ENCODE assay signal across 33 cellular contexts in genomic region chr12:104626069-104626690, GRCh38.
A peak's percentile ranks its signal among the peaks of the same experiment; 100 is the strongest.
DNase-seq lines count a peak whose midpoint lies in the region; ATAC-seq and TF ChIP-seq lines count a peak whose summit lies in the region.
"Had no signal": no experiment of that assay in that cellular context is flagged by ENCODE, and none has a peak within 500 bp of the region (broad histone marks: within the 10 kb centered on the region; RNA-seq: fewer than 3 reads in every experiment).

No MANE protein-coding gene starts in this region.

- no peak overlapping the region for H3K4ac ChIP-seq in mesenchymal stem cell (ENCODE audit: low read depth in 1 of 2, low read length in 2 of 2)

- no peak overlapping the region for H3K14ac ChIP-seq in mesenchymal stem cell (ENCODE audit: low read length in 2 of 2)

- H3K27ac ChIP-seq in ascending aorta (peak overlapping the region; percentile 6 to 77), mesenchymal stem cell (ENCODE audit: low read length, poor library complexity, severe bottlenecking) (no peak overlapping the region)
- H3K27ac ChIP-seq: heart right ventricle, PC-9, psoas muscle had no signal

- no peak overlapping the region for H4K8ac ChIP-seq in mesenchymal stem cell (ENCODE audit: low read length)

- no peak overlapping the region for H3K4me3 Mint-ChIP-seq in activated T-cell treated with anti-CD3 and anti-CD28 coated beads, Interleukin-2, amount 50 U/mL, for 24 hours
- no peak overlapping the region for H3K4me3 Mint-ChIP-seq in activated T-cell treated with anti-CD3 and anti-CD28 coated beads, Interleukin-2, amount 50 U/mL, for 4 hours
- H3K4me3 Mint-ChIP-seq in immature natural killer cell: no peak overlapping the region
- H3K4me3 Mint-ChIP-seq: activated CD4-positive, alpha-beta memory T cell treated with anti-CD3 and anti-CD28 coated beads for 36 hours; activated naive CD8-positive, alpha-beta T cell; CD4-positive, alpha-beta T cell; central memory CD8-positive, alpha-beta T cell; dendritic cell treated with granulocyte-macrophage colony-stimulating factor and Interleukin-4, amounts not matched to agents 40 ng/mL and 50 ng/mL, for 4 days; naive thymus-derived CD8-positive, alpha-beta T cell; T-helper 2 cell treated with Interferon-gamma antibody and Interleukin-4, amounts not matched to agents 5 μg/mL and 100 μg/mL, for 36 hours had no signal

- H3K36me3 Mint-ChIP-seq in activated T-cell treated with anti-CD3 and anti-CD28 coated beads, Interleukin-2, amount 50 U/mL, for 24 hours (ENCODE audit: low read depth): peaks cover 17% of the 10 kb centered on the region
- peaks cover 27% of the 10 kb centered on the region for H3K36me3 Mint-ChIP-seq in activated T-cell treated with anti-CD3 and anti-CD28 coated beads, Interleukin-2, amount 50 U/mL, for 4 hours (ENCODE audit: insufficient read depth)
- H3K36me3 Mint-ChIP-seq in immature natural killer cell: no peaks in the 10 kb centered on the region
- H3K36me3 Mint-ChIP-seq: activated CD4-positive, alpha-beta memory T cell treated with anti-CD3 and anti-CD28 coated beads for 36 hours had no signal

- H3K9me3 ChIP-seq in ascending aorta (no peaks in the 10 kb centered on the region), mesenchymal stem cell (ENCODE audit: control insufficient read depth, low read length) (no peaks in the 10 kb centered on the region)
- H3K9me3 ChIP-seq: heart right ventricle, psoas muscle had no signal

- WGBS in mesenchymal stem cell: no CpG with 5 or more reads among the region's 2 CpGs

- H3K23ac ChIP-seq in mesenchymal stem cell (ENCODE audit: low read length in 2 of 2): no peak overlapping the region

- no peak for DNase-seq in activated T-cell treated with anti-CD3 and anti-CD28 coated beads, Interleukin-2, amount 50 U/mL, for 24 hours
- DNase-seq in activated T-cell treated with anti-CD3 and anti-CD28 coated beads, Interleukin-2, amount 50 U/mL, for 4 hours: no peak
- no peak for DNase-seq in ascending aorta (ENCODE audit: low spot score in 2 of 2)
- DNase-seq in immature natural killer cell: no peak
- no peak for DNase-seq in NCI-H2196 (lab: John Stamatoyannopoulos, UW; ENCODE audit: unreplicated experiment)
- no peak for DNase-seq in mesenchymal stem cell
- DNase-seq: 8988T; activated CD4-positive, alpha-beta memory T cell treated with anti-CD3 and anti-CD28 coated beads for 36 hours; activated CD4-positive, alpha-beta T cell treated with anti-CD3 and anti-CD28 coated beads for 1 hour; activated CD8-positive, alpha-beta memory T cell treated with anti-CD3 and anti-CD28 coated beads, Interleukin-2, amount 50 U/mL, for 4 hours; CD4-positive, alpha-beta T cell; DND-41; foreskin fibroblast; heart right ventricle; kidney; midbrain; naive thymus-derived CD8-positive, alpha-beta T cell; NCI-H1930; NCI-H524 treated with DMSO at 0.1 percent for 48 hours; PC-9; psoas muscle; stimulated activated CD4-positive, alpha-beta T cell treated with anti-CD3 and anti-CD28 coated beads, Interleukin-12 subunit alpha, Interleukin-12 subunit beta, amount 100 ng/mL, for 4 hours; stimulated activated CD4-positive, alpha-beta T cell treated with anti-CD3 and anti-CD28 coated beads, Interleukin-4, amount 100 ng/mL, for 1 hour; trophoblast cell had no signal

- H2AFZ ChIP-seq in mesenchymal stem cell (ENCODE audit: low read depth, low read length): no peak overlapping the region
- H2AFZ ChIP-seq: PC-9 had no signal

- no peak overlapping the region for H2BK12ac ChIP-seq in mesenchymal stem cell (ENCODE audit: low read length in 2 of 2)

- H2BK5ac ChIP-seq in mesenchymal stem cell (ENCODE audit: low read depth, low read length, poor library complexity, severe bottlenecking): no peak overlapping the region

- H3K36me3 ChIP-seq in ascending aorta (no peaks in the 10 kb centered on the region), mesenchymal stem cell (ENCODE audit: control insufficient read depth in 1 of 2, insufficient read depth in 2 of 2, low read depth in 1 of 2, low read length in 2 of 2) (no peaks in the 10 kb centered on the region)
- H3K36me3 ChIP-seq: heart right ventricle had no signal

- H3K9ac ChIP-seq in mesenchymal stem cell (ENCODE audit: low read length): no peak overlapping the region

- H3K27me3 ChIP-seq in ascending aorta (no peaks in the 10 kb centered on the region), mesenchymal stem cell (ENCODE audit: control insufficient read depth in 1 of 2, insufficient read depth in 1 of 2, low read length in 2 of 2) (peaks cover 0 to 17% of the 10 kb centered on the region in 2 experiments)
- H3K27me3 ChIP-seq: heart right ventricle had no signal

- peaks cover 29% of the 10 kb centered on the region for H3K4me1 Mint-ChIP-seq in activated T-cell treated with anti-CD3 and anti-CD28 coated beads, Interleukin-2, amount 50 U/mL, for 24 hours (ENCODE audit: low read depth)
- peaks cover 28% of the 10 kb centered on the region for H3K4me1 Mint-ChIP-seq in activated T-cell treated with anti-CD3 and anti-CD28 coated beads, Interleukin-2, amount 50 U/mL, for 4 hours (ENCODE audit: low read depth)
- peaks cover 86 to 94% of the 10 kb centered on the region in 2 donors for H3K4me1 Mint-ChIP-seq in immature natural killer cell

- no peaks in the 10 kb centered on the region for H3K27me3 Mint-ChIP-seq in activated T-cell treated with anti-CD3 and anti-CD28 coated beads, Interleukin-2, amount 50 U/mL, for 24 hours
- no peaks in the 10 kb centered on the region for H3K27me3 Mint-ChIP-seq in activated T-cell treated with anti-CD3 and anti-CD28 coated beads, Interleukin-2, amount 50 U/mL, for 4 hours (ENCODE audit: low read depth)
- peaks cover 2 to 5% (median 4%) of the 10 kb centered on the region in 3 donors for H3K27me3 Mint-ChIP-seq in immature natural killer cell (ENCODE audit: low read depth in 3 of 3)
- H3K27me3 Mint-ChIP-seq: activated CD4-positive, alpha-beta memory T cell treated with anti-CD3 and anti-CD28 coated beads for 36 hours; activated naive CD8-positive, alpha-beta T cell; CD4-positive, alpha-beta T cell; central memory CD8-positive, alpha-beta T cell; dendritic cell treated with granulocyte-macrophage colony-stimulating factor and Interleukin-4, amounts not matched to agents 40 ng/mL and 50 ng/mL, for 4 days; naive thymus-derived CD8-positive, alpha-beta T cell had no signal

- TF ChIP-seq CTCF in ascending aorta (IDR thresholded peaks at IDR 0.05): no peak

- intact Hi-C loops in ascending aorta (cut with DNase I): loop anchor here (5.0 kb wide), 1 partner anchor 46 kb away; no protein-coding TSS in a partner anchor

- no peak overlapping the region for H2BK15ac ChIP-seq in mesenchymal stem cell (ENCODE audit: low read depth, poor library complexity, severe bottlenecking)

- H3K9me3 Mint-ChIP-seq in activated T-cell treated with anti-CD3 and anti-CD28 coated beads, Interleukin-2, amount 50 U/mL, for 24 hours: no peaks in the 10 kb centered on the region
- no peaks in the 10 kb centered on the region for H3K9me3 Mint-ChIP-seq in activated T-cell treated with anti-CD3 and anti-CD28 coated beads, Interleukin-2, amount 50 U/mL, for 4 hours
- no peaks in the 10 kb centered on the region for H3K9me3 Mint-ChIP-seq in immature natural killer cell
- H3K9me3 Mint-ChIP-seq: activated CD4-positive, alpha-beta memory T cell treated with anti-CD3 and anti-CD28 coated beads for 36 hours; CD4-positive, alpha-beta T cell; central memory CD8-positive, alpha-beta T cell; dendritic cell treated with granulocyte-macrophage colony-stimulating factor and Interleukin-4, amounts not matched to agents 40 ng/mL and 50 ng/mL, for 4 days; naive thymus-derived CD8-positive, alpha-beta T cell; T-helper 2 cell treated with Interferon-gamma antibody and Interleukin-4, amounts not matched to agents 5 μg/mL and 100 μg/mL, for 36 hours had no signal

- no peak overlapping the region for H3K18ac ChIP-seq in mesenchymal stem cell (ENCODE audit: low read depth in 1 of 2, low read length in 2 of 2)

- no peak overlapping the region for H4K91ac ChIP-seq in mesenchymal stem cell (ENCODE audit: low read length)

- H3K79me1 ChIP-seq in mesenchymal stem cell (replicated peaks; ENCODE audit: low read length, poor library complexity, severe bottlenecking): no peaks in the 10 kb centered on the region

- no peak overlapping the region for H2AK5ac ChIP-seq in mesenchymal stem cell (ENCODE audit: low read length, severe bottlenecking)

- no peak overlapping the region for H2BK120ac ChIP-seq in mesenchymal stem cell (ENCODE audit: low read depth, low read length)

- no peak overlapping the region for H3K4me2 ChIP-seq in mesenchymal stem cell (ENCODE audit: low read length, poor library complexity, severe bottlenecking)
- H3K4me2 ChIP-seq: PC-9 had no signal

- H3K27ac Mint-ChIP-seq in activated T-cell treated with anti-CD3 and anti-CD28 coated beads, Interleukin-2, amount 50 U/mL, for 24 hours: peak overlapping the region; percentile 38
- H3K27ac Mint-ChIP-seq in immature natural killer cell: peak overlapping the region in 4 of 6 donors; percentile 8 to 60 (median 28)
- H3K27ac Mint-ChIP-seq: activated CD4-positive, alpha-beta memory T cell treated with anti-CD3 and anti-CD28 coated beads for 36 hours; activated naive CD8-positive, alpha-beta T cell; CD4-positive, alpha-beta T cell had no signal

- H3K4me1 ChIP-seq in ascending aorta (peaks cover 0 to 12% of the 10 kb centered on the region in 2 donors), mesenchymal stem cell (ENCODE audit: control insufficient read depth, insufficient read depth, low read depth, low read length) (no peaks in the 10 kb centered on the region)
- H3K4me1 ChIP-seq: psoas muscle had no signal

- ATAC-seq in activated T-cell treated with anti-CD3 and anti-CD28 coated beads, Interleukin-2, amount 50 U/mL, for 4 hours: no peak
- ATAC-seq in GM21390 (IDR thresholded peaks at IDR 0.05; ENCODE audit: unreplicated experiment) (no peak), GM19035 (IDR thresholded peaks at IDR 0.05; ENCODE audit: unreplicated experiment) (no peak)
- ATAC-seq: esophagus mucosa; heart right ventricle; K562; naive thymus-derived CD8-positive, alpha-beta T cell; psoas muscle; sciatic nerve had no signal

- H3K4me3 ChIP-seq in ascending aorta: no peak overlapping the region
- no peak overlapping the region for H3K4me3 ChIP-seq in mesenchymal stem cell (ENCODE audit: insufficient read depth in 1 of 2, low read depth in 1 of 2, low read length in 2 of 2)
- H3K4me3 ChIP-seq: heart right ventricle, K562, PC-9, psoas muscle had no signal
